ENCODE assay signal across 13 cellular contexts in genomic region chr10:102801978-102802377, GRCh38. TPM values are rescaled to one million over a fixed set of nuclear protein-coding genes. Genes with fewer than 3 reads are reported as not detected.
A peak's percentile ranks its signal among the peaks of the same experiment; 100 is the strongest.
DNase-seq lines count a peak whose midpoint lies in the region; ATAC-seq and TF ChIP-seq lines count a peak whose summit lies in the region.
"Had no signal": no experiment of that assay in that cellular context is flagged by ENCODE, and none has a peak within 500 bp of the region (broad histone marks: within the 10 kb centered on the region; RNA-seq: fewer than 3 reads in every experiment).

No MANE protein-coding gene starts in this region.

- H3K4me3 ChIP-seq in mucosa of descending colon (no peak overlapping the region), tibial artery (no peak overlapping the region)

- H3K27me3 ChIP-seq in tibial artery = no peaks in the 10 kb centered on the region

- H3K9me3 ChIP-seq in mucosa of descending colon (no peaks in the 10 kb centered on the region), tibial artery (no peaks in the 10 kb centered on the region)

- POLR2A ChIA-PET in activated naive CD8-positive, alpha-beta T cell treated with anti-CD3 and anti-CD28 coated beads, Interleukin-2, amount 10 ng/mL, durations not matched to agents 7 days and 5 days (lab: Charles Lee) = interaction anchor here (0.9 kb wide), 1 partner anchor 352 kb away, joined by 3 read pairs; no protein-coding TSS in a partner anchor

- H3K27ac ChIP-seq in tibial artery = peak overlapping the region; percentile 72 to 84
- H3K27ac ChIP-seq: C4-2B had no signal

- peaks cover 30% of the 10 kb centered on the region for H3K4me1 Mint-ChIP-seq in activated naive CD4-positive, alpha-beta T cell treated with anti-CD3 and anti-CD28 coated beads, Interleukin-2, amount 10 ng/mL, durations not matched to agents 7 days and 5 days
- H3K4me1 Mint-ChIP-seq in activated naive CD8-positive, alpha-beta T cell treated with anti-CD3 and anti-CD28 coated beads, Interleukin-2, amount 10 ng/mL, durations not matched to agents 7 days and 5 days = peaks cover 26% of the 10 kb centered on the region

- CTCF ChIA-PET in activated naive CD4-positive, alpha-beta T cell treated with anti-CD3 and anti-CD28 coated beads, Interleukin-2, amount 10 ng/mL, durations not matched to agents 7 days and 5 days (lab: Charles Lee) = interaction anchor here (0.8 kb wide), 1 partner anchor 48 kb away, joined by 3 read pairs; no protein-coding TSS in a partner anchor

- peaks cover 9% of the 10 kb centered on the region for H3K4me1 ChIP-seq in mucosa of descending colon (ENCODE audit: low read depth)
- H3K4me1 ChIP-seq in tibial artery = peaks cover 0 to 80% (median 61%) of the 10 kb centered on the region in 4 donors

- TF ChIP-seq CTCF in mucosa of descending colon (IDR thresholded peaks at IDR 0.05) (no peak), tibial artery (IDR thresholded peaks at IDR 0.05) (no peak)

- peak overlapping the region; percentile 49 for H3K27ac Mint-ChIP-seq in activated naive CD4-positive, alpha-beta T cell treated with anti-CD3 and anti-CD28 coated beads, Interleukin-2, amount 10 ng/mL, durations not matched to agents 7 days and 5 days
- peak overlapping the region; percentile 74 for H3K27ac Mint-ChIP-seq in activated naive CD8-positive, alpha-beta T cell treated with anti-CD3 and anti-CD28 coated beads, Interleukin-2, amount 10 ng/mL, durations not matched to agents 7 days and 5 days

- peaks cover 41% of the 10 kb centered on the region for H3K36me3 Mint-ChIP-seq in activated naive CD4-positive, alpha-beta T cell treated with anti-CD3 and anti-CD28 coated beads, Interleukin-2, amount 10 ng/mL, durations not matched to agents 7 days and 5 days
- peaks cover 29% of the 10 kb centered on the region for H3K36me3 Mint-ChIP-seq in activated naive CD8-positive, alpha-beta T cell treated with anti-CD3 and anti-CD28 coated beads, Interleukin-2, amount 10 ng/mL, durations not matched to agents 7 days and 5 days

- H3K4me3 Mint-ChIP-seq in activated naive CD4-positive, alpha-beta T cell treated with anti-CD3 and anti-CD28 coated beads, Interleukin-2, amount 10 ng/mL, durations not matched to agents 7 days and 5 days = no peak overlapping the region
- H3K4me3 Mint-ChIP-seq in activated naive CD8-positive, alpha-beta T cell treated with anti-CD3 and anti-CD28 coated beads, Interleukin-2, amount 10 ng/mL, durations not matched to agents 7 days and 5 days = no peak overlapping the region

- no peak for ATAC-seq in activated naive CD8-positive, alpha-beta T cell treated with anti-CD3 and anti-CD28 coated beads, Interleukin-2, amount 10 ng/mL, durations not matched to agents 7 days and 5 days (ENCODE audit: low read depth)
- ATAC-seq in mucosa of descending colon = peak; percentile 42
- ATAC-seq in HG02870 (IDR thresholded peaks at IDR 0.05; ENCODE audit: unreplicated experiment) = no peak

- intact Hi-C loops in mucosa of descending colon (cut with DNase I, micrococcal nuclease) (no loop called here), tibial artery (cut with DNase I; ENCODE audit: low total_unique reads) (no loop called here)

- H3K9me3 Mint-ChIP-seq in activated naive CD4-positive, alpha-beta T cell treated with anti-CD3 and anti-CD28 coated beads, Interleukin-2, amount 10 ng/mL, durations not matched to agents 7 days and 5 days = no peaks in the 10 kb centered on the region
- peaks cover 2% of the 10 kb centered on the region for H3K9me3 Mint-ChIP-seq in activated naive CD8-positive, alpha-beta T cell treated with anti-CD3 and anti-CD28 coated beads, Interleukin-2, amount 10 ng/mL, durations not matched to agents 7 days and 5 days

- H3K36me3 ChIP-seq in mucosa of descending colon (ENCODE audit: low read depth) (no peaks in the 10 kb centered on the region), tibial artery (peaks cover 21 to 39% (median 32%) of the 10 kb centered on the region in 3 donors)

- no peak for DNase-seq in activated naive CD4-positive, alpha-beta T cell treated with anti-CD3 and anti-CD28 coated beads, Interleukin-2, amount 10 ng/mL, durations not matched to agents 7 days and 5 days
- DNase-seq in activated naive CD4-positive, alpha-beta T cell treated with Interleukin-2 at 50 U/mL for 16 hours = no peak
- no peak for DNase-seq in activated naive CD8-positive, alpha-beta T cell treated with anti-CD3 and anti-CD28 coated beads, Interleukin-2, amount 10 ng/mL, durations not matched to agents 7 days and 5 days
- DNase-seq in mucosa of descending colon (no peak), tibial artery (no peak), NCI-H1105 (lab: John Stamatoyannopoulos, UW) (no peak), foreskin melanocyte (no peak)

- no peaks in the 10 kb centered on the region for H3K27me3 Mint-ChIP-seq in activated naive CD4-positive, alpha-beta T cell treated with anti-CD3 and anti-CD28 coated beads, Interleukin-2, amount 10 ng/mL, durations not matched to agents 7 days and 5 days
- no peaks in the 10 kb centered on the region for H3K27me3 Mint-ChIP-seq in activated naive CD8-positive, alpha-beta T cell treated with anti-CD3 and anti-CD28 coated beads, Interleukin-2, amount 10 ng/mL, durations not matched to agents 7 days and 5 days

RNA-seq across cellular contexts. Expression of gene CYP17A1, which starts 35.2 kb away (rescaled TPM):
- not detected for total RNA-seq in activated naive CD8-positive, alpha-beta T cell treated with anti-CD3 and anti-CD28 coated beads, Interleukin-2, amount 10 ng/mL, durations not matched to agents 7 days and 5 days
- total RNA-seq in mucosa of descending colon = under 1 TPM in 1 of 3 donors, not detected in 2; 0.96 TPM
- total RNA-seq: bronchial epithelial cell, H4, HT-29, NCI-H460 had no signal

RNA-seq across cellular contexts. Expression of gene BORCS7, which starts 52.1 kb away (rescaled TPM):
- total RNA-seq in activated naive CD8-positive, alpha-beta T cell treated with anti-CD3 and anti-CD28 coated beads, Interleukin-2, amount 10 ng/mL, durations not matched to agents 7 days and 5 days = 10 to 100 TPM; 11.2 to 12.6 TPM
- 10 to 100 TPM; 17.1 to 18.6 (median 18.4) TPM for total RNA-seq in mucosa of descending colon

RNA-seq across cellular contexts. Expression of gene WBP1L, which starts 58.2 kb away (rescaled TPM):
- total RNA-seq in activated naive CD8-positive, alpha-beta T cell treated with anti-CD3 and anti-CD28 coated beads, Interleukin-2, amount 10 ng/mL, durations not matched to agents 7 days and 5 days = 10 to 100 TPM; 31.0 to 31.4 TPM
- total RNA-seq in mucosa of descending colon = 10 to 100 TPM; 38.9 to 61.3 (median 51.0) TPM
